ENCODE assay signal across 24 cellular contexts in the genomic region with DNA sequence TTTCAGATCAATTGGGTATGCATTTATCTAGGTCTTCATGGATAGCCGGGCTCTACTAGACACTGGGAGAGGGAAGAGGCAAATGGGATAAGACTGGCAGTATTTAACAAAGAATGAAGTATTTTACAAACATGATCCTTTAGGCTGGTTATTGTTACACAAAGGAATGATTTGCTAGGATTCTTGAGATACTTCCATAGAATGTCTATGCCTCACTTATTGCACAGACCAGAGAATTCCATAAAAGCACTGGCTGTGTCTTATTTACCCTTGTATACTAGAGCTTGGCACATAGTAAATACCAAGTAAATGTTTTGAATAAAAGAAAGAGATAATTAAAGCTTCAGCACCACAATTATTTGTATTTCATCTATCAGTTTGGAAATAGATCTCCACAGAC. TPM values are rescaled to one million over a fixed set of nuclear protein-coding genes. Genes with fewer than 3 reads are reported as not detected.
A peak's percentile ranks its signal among the peaks of the same experiment; 100 is the strongest.
DNase-seq lines count a peak whose midpoint lies in the region; ATAC-seq and TF ChIP-seq lines count a peak whose summit lies in the region.
"Had no signal": no experiment of that assay in that cellular context is flagged by ENCODE, and none has a peak within 500 bp of the region (broad histone marks: within the 10 kb centered on the region; RNA-seq: fewer than 3 reads in every experiment).

No MANE protein-coding gene starts in this region.

- no peak for TF ChIP-seq POLR2A in esophagus squamous epithelium (IDR thresholded peaks at IDR 0.05)

- H3K4me1 ChIP-seq in left ventricle myocardium inferior (peaks cover 83% of the 10 kb centered on the region), heart right ventricle (peaks cover 0 to 82% (median 55%) of the 10 kb centered on the region in 9 donors), OCI-LY3 (ENCODE audit: low read length) (peaks cover 85% of the 10 kb centered on the region), smooth muscle cell (ENCODE audit: low read depth) (peaks cover 8% of the 10 kb centered on the region), esophagus squamous epithelium (peaks cover 0 to 52% (median 20%) of the 10 kb centered on the region in 3 donors)

- H4K20me1 ChIP-seq in OCI-LY3 (ENCODE audit: insufficient read depth, low read length) (no peaks in the 10 kb centered on the region), smooth muscle cell (ENCODE audit: low read depth) (no peaks in the 10 kb centered on the region)
- H4K20me1 ChIP-seq: BLaER1 had no signal

- H3K36me3 ChIP-seq in left ventricle myocardium inferior (no peaks in the 10 kb centered on the region), heart right ventricle (no peaks in the 10 kb centered on the region), OCI-LY3 (replicated peaks; ENCODE audit: low read depth, low read length) (no peaks in the 10 kb centered on the region), smooth muscle cell (ENCODE audit: low read depth) (no peaks in the 10 kb centered on the region), esophagus squamous epithelium (no peaks in the 10 kb centered on the region)
- H3K36me3 ChIP-seq: MG63 had no signal

- H3K9ac ChIP-seq in OCI-LY3 (ENCODE audit: low read length) (no peak overlapping the region), smooth muscle cell (ENCODE audit: low read depth) (no peak overlapping the region)
- H3K9ac ChIP-seq: BLaER1 had no signal

- no peak overlapping the region for H3K4me3 ChIP-seq in left ventricle myocardium inferior
- no peak overlapping the region for H3K4me3 ChIP-seq in heart right ventricle
- H3K4me3 ChIP-seq in OCI-LY3 (ENCODE audit: low read length), result no peak overlapping the region
- H3K4me3 ChIP-seq in smooth muscle cell, result no peak overlapping the region
- no peak overlapping the region for H3K4me3 ChIP-seq in esophagus squamous epithelium
- H3K4me3 ChIP-seq: BLaER1, MG63 had no signal

- H3K4me3 Mint-ChIP-seq in dendritic cell treated with granulocyte-macrophage colony-stimulating factor and Interleukin-4, amounts not matched to agents 40 ng/mL and 50 ng/mL, for 4 days, result peak overlapping the region; percentile 92
- H3K4me3 Mint-ChIP-seq: CD4-positive, CD25-positive, alpha-beta regulatory T cell had no signal

- intact Hi-C loops in left ventricle myocardium inferior (cut with micrococcal nuclease) (no loop called here), heart right ventricle (cut with DNase I) (loop anchor here in 2 of 10 donors (10.0 kb wide), 2 partner anchors 59 to 61 kb away; partner anchors contain the start of gene CD274 (in 1 of the 2)), esophagus squamous epithelium (cut with DNase I) (no loop called here)
- intact Hi-C loops in dendritic cell treated with granulocyte-macrophage colony-stimulating factor and Interleukin-4, amounts not matched to agents 40 ng/mL and 50 ng/mL, for 4 days (cut with micrococcal nuclease), result loop anchor here (2.0 to 5.0 kb wide), 2 partner anchors 19 to 62 kb away; partner anchors contain the start of gene CD274

- TF ChIP-seq CTCF in left ventricle myocardium inferior (IDR thresholded peaks at IDR 0.05; ENCODE audit: borderline replicate concordance) (no peak), heart right ventricle (IDR thresholded peaks at IDR 0.05) (no peak), OCI-LY3 (IDR thresholded peaks at IDR 0.05; ENCODE audit: low read depth, low read length) (no peak), smooth muscle cell (IDR thresholded peaks at IDR 0.05; ENCODE audit: borderline replicate concordance, insufficient read depth, poor library complexity, severe bottlenecking) (no peak), esophagus squamous epithelium (IDR thresholded peaks at IDR 0.05) (no peak)

- peaks cover 74% of the 10 kb centered on the region for H3K36me3 Mint-ChIP-seq in dendritic cell treated with granulocyte-macrophage colony-stimulating factor and Interleukin-4, amounts not matched to agents 40 ng/mL and 50 ng/mL, for 4 days (ENCODE audit: low read depth)
- H3K36me3 Mint-ChIP-seq: CD4-positive, CD25-positive, alpha-beta regulatory T cell had no signal

- H3K79me2 ChIP-seq in OCI-LY3 (ENCODE audit: low read length) (0 out of 2 replicates have a peak, but pooled peaks cover 6% of the 10 kb centered on the region), smooth muscle cell (ENCODE audit: low read depth) (peaks cover 9% of the 10 kb centered on the region)

- no peaks in the 10 kb centered on the region for H3K27me3 Mint-ChIP-seq in dendritic cell treated with granulocyte-macrophage colony-stimulating factor and Interleukin-4, amounts not matched to agents 40 ng/mL and 50 ng/mL, for 4 days
- H3K27me3 Mint-ChIP-seq: CD4-positive, CD25-positive, alpha-beta regulatory T cell had no signal

- H3K9me3 ChIP-seq in left ventricle myocardium inferior (replicated peaks) (no peaks in the 10 kb centered on the region), heart right ventricle (no peaks in the 10 kb centered on the region), OCI-LY3 (ENCODE audit: insufficient read depth, low read length) (no peaks in the 10 kb centered on the region), smooth muscle cell (replicated peaks; ENCODE audit: low read depth) (no peaks in the 10 kb centered on the region), esophagus squamous epithelium (no peaks in the 10 kb centered on the region)
- H3K9me3 ChIP-seq: MG63 had no signal

- H3K4me1 Mint-ChIP-seq in dendritic cell treated with granulocyte-macrophage colony-stimulating factor and Interleukin-4, amounts not matched to agents 40 ng/mL and 50 ng/mL, for 4 days (ENCODE audit: low read depth), result peaks cover 82% of the 10 kb centered on the region

- peak overlapping the region; percentile 39 for H3K4me2 ChIP-seq in OCI-LY3 (ENCODE audit: low read length)
- peak overlapping the region; percentile 82 for H3K4me2 ChIP-seq in smooth muscle cell
- H3K4me2 ChIP-seq: BLaER1 had no signal

- peak overlapping the region; percentile 94 for H3K27ac Mint-ChIP-seq in dendritic cell treated with granulocyte-macrophage colony-stimulating factor and Interleukin-4, amounts not matched to agents 40 ng/mL and 50 ng/mL, for 4 days

- H3K27ac ChIP-seq in left ventricle myocardium inferior (replicated peaks), result peak overlapping the region; percentile 83
- H3K27ac ChIP-seq in heart right ventricle, result peak overlapping the region in 3 of 10 donors; percentile 33 to 59 (median 46)
- H3K27ac ChIP-seq in OCI-LY3 (ENCODE audit: low read length), result peak overlapping the region; percentile 3; the same call in 1 of the 2 replicates
- no peak overlapping the region for H3K27ac ChIP-seq in smooth muscle cell (ENCODE audit: low read depth)
- H3K27ac ChIP-seq in esophagus squamous epithelium, result no peak overlapping the region
- H3K27ac ChIP-seq: BLaER1, RWPE1 had no signal

- H3F3A ChIP-seq in smooth muscle cell (ENCODE audit: low read depth), result peaks cover 15% of the 10 kb centered on the region

- ATAC-seq in heart right ventricle, result no peak
- ATAC-seq: Panc1 had no signal

- H3K27me3 ChIP-seq in left ventricle myocardium inferior (ENCODE audit: low read depth) (no peaks in the 10 kb centered on the region), heart right ventricle (no peaks in the 10 kb centered on the region), OCI-LY3 (ENCODE audit: low read depth, low read length) (no peaks in the 10 kb centered on the region), smooth muscle cell (ENCODE audit: low read depth) (no peaks in the 10 kb centered on the region), esophagus squamous epithelium (no peaks in the 10 kb centered on the region)
- H3K27me3 ChIP-seq: BLaER1, MG63 had no signal

- no peak overlapping the region for H2AFZ ChIP-seq in OCI-LY3 (ENCODE audit: low read depth, low read length)
- H2AFZ ChIP-seq in smooth muscle cell (ENCODE audit: low read depth), result no peak overlapping the region

- WGBS in heart right ventricle, 2 donors, result 98 to 100% methylated on average over 1 of the region's 1 CpG
- 89% methylated on average over 1 of the region's 1 CpG for WGBS in smooth muscle cell (ENCODE audit: low lambda C conversion rate)
- WGBS in esophagus squamous epithelium, 2 donors, result 100% methylated on average over 1 of the region's 1 CpG

- H3K9me3 Mint-ChIP-seq in dendritic cell treated with granulocyte-macrophage colony-stimulating factor and Interleukin-4, amounts not matched to agents 40 ng/mL and 50 ng/mL, for 4 days, result no peaks in the 10 kb centered on the region

- DNase-seq in left ventricle myocardium inferior (no peak), heart right ventricle (no peak), smooth muscle cell (lab: John Stamatoyannopoulos, UW; ENCODE audit: unreplicated experiment) (no peak), esophagus squamous epithelium (lab: John Stamatoyannopoulos, UW) (no peak), NK-92 (lab: John Stamatoyannopoulos, UW; ENCODE audit: unreplicated experiment) (no peak)
- no peak for DNase-seq in activated CD8-positive, alpha-beta memory T cell treated with anti-CD3 and anti-CD28 coated beads, Interleukin-2, amount 50 U/mL, for 48 hours
- DNase-seq: 8988T; CD4-positive, CD25-positive, alpha-beta regulatory T cell; KBM-7; MG63; NCI-H1105 treated with DMSO at 0.1 percent for 48 hours; NCI-H146; NCI-H1930; NCI-H2107; NCI-H526 treated with DMSO at 0.1 percent for 48 hours; SHP77; SW 1271 had no signal

RNA-seq across cellular contexts. Expression of gene PDCD1LG2, which starts 3.6 kb away (rescaled TPM):
- total RNA-seq in left ventricle myocardium inferior, result 2.0 TPM
- total RNA-seq in heart right ventricle, result 1 to 10 TPM in 8 of 10 donors, under 1 TPM in 2; 0.72 to 8.6 (median 1.3) TPM
- polyA plus RNA-seq in heart right ventricle, result 1 to 10 TPM in 1 of 2 donors, under 1 TPM in 1; 0.51 to 1.2 TPM
- total RNA-seq in smooth muscle cell, result 11.1 and 11.6 TPM in 2 replicates
- polyA plus RNA-seq in smooth muscle cell, result 4.5 and 10.0 TPM in 2 replicates
- 1 to 10 TPM in 1 of 4 donors, under 1 TPM in 3; 0.23 to 3.6 (median 0.31) TPM for total RNA-seq in esophagus squamous epithelium
- total RNA-seq: H1, OCI-LY7 had no signal
- polyA plus RNA-seq: H1 had no signal

Comparison
In these comparisons a context has a peak if more than half of its experiments do, and no peak if none do; other contexts are left out.
1. H3K27ac ChIP-seq: peak in left ventricle myocardium inferior (single experiment) and OCI-LY3 (single experiment); none in smooth muscle cell (single experiment) and esophagus squamous epithelium (0 of 4).